Comparison of ENCODE assay signal across 34 cellular contexts in the genomic region with DNA sequence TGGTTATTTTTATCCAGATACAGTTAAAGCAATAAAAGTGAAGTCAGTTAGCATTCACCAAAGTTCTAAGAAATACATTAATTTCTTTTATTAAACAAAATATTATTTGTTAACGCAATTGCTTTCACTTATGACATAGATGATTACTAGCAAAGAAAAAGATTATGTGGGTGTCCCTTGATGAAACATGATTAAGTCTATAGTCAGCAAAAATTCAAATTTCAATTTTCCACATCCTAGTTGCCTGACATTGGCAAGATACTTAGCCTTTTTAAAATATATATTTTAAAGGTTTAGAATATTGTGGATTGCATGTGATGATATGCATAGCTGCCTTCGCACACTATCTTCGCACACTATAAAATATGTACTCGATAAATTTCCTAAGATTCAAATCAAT.
"Had no signal": no experiment of that assay in that cellular context is flagged by ENCODE, and none has a peak within 500 bp of the region (broad histone marks: within the 10 kb centered on the region; RNA-seq: fewer than 3 reads in every experiment).

No MANE protein-coding gene starts in this region.

- ATAC-seq: activated CD8-positive, alpha-beta T cell treated with anti-CD3 and anti-CD28 coated beads for 36 hours; activated naive CD4-positive, alpha-beta T cell treated with anti-CD3 and anti-CD28 coated beads, Interleukin-2, amount 50 U/mL, for 72 hours; activated T-cell treated with anti-CD3 and anti-CD28 coated beads, Interleukin-2, amount 50 U/mL, for 4 hours; activated T-cell treated with anti-CD3 and anti-CD28 coated beads, Interleukin-2, amount 50 U/mL, for 72 hours; activated T-helper 17 cell treated with anti-CD3 and anti-CD28 coated beads, Interleukin-2, amount 50 U/mL, for 72 hours; body of pancreas had no signal

- H3K4me3 ChIP-seq: adrenal gland, body of pancreas, breast epithelium, colonic mucosa had no signal

- DNase-seq: activated B cell treated with CpG ODN at 0.5 μM for 24 hours; activated CD4-positive, alpha-beta memory T cell treated with anti-CD3 and anti-CD28 coated beads for 36 hours; activated CD4-positive, alpha-beta T cell treated with anti-CD3 and anti-CD28 coated beads for 4 hours; activated CD4-positive, alpha-beta T cell treated with anti-CD3 and anti-CD28 coated beads, Interleukin-2, amount 10 ng/mL, durations not matched to agents 24 days and 14 days; activated CD4-positive, alpha-beta T cell treated with anti-CD3 and anti-CD28 coated beads, Interleukin-2, amount 50 U/mL, for 1 hour; activated CD4-positive, alpha-beta T cell treated with anti-CD3 and anti-CD28 coated beads, Interleukin-2, amount 50 U/mL, for 4 hours; activated CD4-positive, CD25-positive, alpha-beta regulatory T cell treated with anti-CD3 and anti-CD28 coated beads, Interleukin-2, amount 50 U/mL, for 72 hours; activated CD8-positive, alpha-beta memory T cell treated with anti-CD3 and anti-CD28 coated beads, Interleukin-2, amount 50 U/mL, for 4 hours; activated CD8-positive, alpha-beta T cell treated with anti-CD3 and anti-CD28 coated beads for 36 hours; activated effector memory CD4-positive, alpha-beta T cell treated with anti-CD3 and anti-CD28 coated beads, Interleukin-2, amount 50 U/mL, for 16 hours; activated gamma-delta T cell treated with Interleukin-2 at 50 U/mL for 16 hours; activated naive CD4-positive, alpha-beta T cell; activated naive CD4-positive, alpha-beta T cell treated with anti-CD3 and anti-CD28 coated beads for 36 hours; activated naive CD4-positive, alpha-beta T cell treated with anti-CD3 and anti-CD28 coated beads, Interleukin-2, amount 50 U/mL, for 16 hours; activated naive CD8-positive, alpha-beta T cell treated with anti-CD3 and anti-CD28 coated beads for 36 hours; activated T-cell treated with anti-CD3 and anti-CD28 coated beads for 4 hours; activated T-cell treated with anti-CD3 and anti-CD28 coated beads, Interleukin-2, amount 50 U/mL, for 1 hour; activated T-cell treated with anti-CD3 and anti-CD28 coated beads, Interleukin-2, amount 50 U/mL, for 4 hours; activated T-cell treated with anti-CD3 and anti-CD28 coated beads, Interleukin-2, amount 50 U/mL, for 72 hours; adrenal gland; amniotic stem cell; aorta; body of pancreas; brain microvascular endothelial cell; central memory CD4-positive, alpha-beta T cell; colonic mucosa; T-helper 2 cell; T-helper 9 cell had no signal

- H3K36me3 ChIP-seq: adrenal gland, brain microvascular endothelial cell, breast epithelium, colonic mucosa had no signal

- FAIRE-seq: astrocyte, TTC549 had no signal

- H3K4me1 ChIP-seq: adrenal gland, body of pancreas, breast epithelium, colonic mucosa had no signal

- H3K27me3 ChIP-seq: adrenal gland, body of pancreas, brain microvascular endothelial cell, breast epithelium, colonic mucosa had no signal

- H3K27ac ChIP-seq: adrenal gland, body of pancreas, brain microvascular endothelial cell, breast epithelium, colonic mucosa, VCaP had no signal

- H3K9me3 ChIP-seq: adrenal gland, body of pancreas, colonic mucosa had no signal
